ENCODE assay signal across 11 cellular contexts in the genomic region with DNA sequence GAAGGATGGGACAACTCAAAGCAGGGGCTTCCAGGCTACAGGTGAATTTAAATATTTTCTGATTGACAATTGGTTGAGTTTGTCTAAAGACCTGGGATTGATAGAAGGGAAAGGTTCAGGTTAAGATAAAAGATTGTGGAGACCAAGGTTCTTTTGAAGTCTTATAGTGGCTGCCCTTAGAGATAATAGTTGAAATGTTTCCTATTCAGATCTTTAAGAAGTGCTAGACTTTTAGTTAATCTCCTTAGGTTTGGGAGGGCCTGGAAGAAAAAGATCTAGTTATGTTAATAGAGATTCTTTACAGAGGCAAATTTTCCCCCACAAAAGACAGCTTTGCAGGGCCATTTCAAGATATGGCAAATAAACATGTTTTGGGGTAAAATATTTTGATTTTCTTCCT. TPM values are rescaled to one million over a fixed set of nuclear protein-coding genes. Genes with fewer than 3 reads are reported as not detected.
"Had no signal": no experiment of that assay in that cellular context is flagged by ENCODE, and none has a peak within 500 bp of the region (broad histone marks: within the 10 kb centered on the region; RNA-seq: fewer than 3 reads in every experiment).

No MANE protein-coding gene starts in this region.

RNA-seq across cellular contexts. Expression of a gene that starts 28.2 kb away (rescaled TPM):
- total RNA-seq: activated B cell treated with CpG ODN at 0.5 μM for 24 hours; activated CD4-positive, alpha-beta memory T cell treated with anti-CD3 and anti-CD28 coated beads for 36 hours; activated CD4-positive, alpha-beta memory T cell treated with anti-CD3 and anti-CD28 coated beads, Interleukin-2, amount 10 ng/mL, durations not matched to agents 7 days and 5 days; activated CD4-positive, alpha-beta T cell treated with anti-CD3 and anti-CD28 coated beads, Interleukin-2, amount 10 ng/mL, durations not matched to agents 7 days and 5 days; activated CD8-positive, alpha-beta memory T cell treated with anti-CD3 and anti-CD28 coated beads for 36 hours; activated CD8-positive, alpha-beta memory T cell treated with anti-CD3 and anti-CD28 coated beads, Interleukin-2, amount 10 ng/mL, durations not matched to agents 7 days and 5 days; activated CD8-positive, alpha-beta T cell treated with anti-CD3 and anti-CD28 coated beads for 36 hours; activated CD8-positive, alpha-beta T cell treated with anti-CD3 and anti-CD28 coated beads, Interleukin-2, amount 10 ng/mL, durations not matched to agents 7 days and 5 days; T-cell; T-helper 17 cell; T-helper 2 cell treated with Interferon-gamma antibody and Interleukin-4, amounts not matched to agents 100 ng/mL and 5 ng/mL, for 36 hours had no signal
